In genomic region chr6:56746767-56747504, GRCh38 we compare ENCODE assay signal across 12 cellular contexts.
DNase-seq lines count a peak whose midpoint lies in the region; ATAC-seq and TF ChIP-seq lines count a peak whose summit lies in the region.
"Had no signal": no experiment of that assay in that cellular context is flagged by ENCODE, and none has a peak within 500 bp of the region (broad histone marks: within the 10 kb centered on the region; RNA-seq: fewer than 3 reads in every experiment).

No MANE protein-coding gene starts in this region.

- H3K9me3 ChIP-seq in skeletal muscle tissue (ENCODE audit: control insufficient read depth in 3 of 3, low read length in 3 of 3) (no peaks in the 10 kb centered on the region), ovary (no peaks in the 10 kb centered on the region)
- H3K9me3 ChIP-seq: thoracic aorta had no signal

- no peak for ATAC-seq in GM21723 (IDR thresholded peaks at IDR 0.05; ENCODE audit: unreplicated experiment)

- DNase-seq in NCI-H187 treated with DMSO at 0.1 percent for 48 hours (lab: John Stamatoyannopoulos, UW) (peak; percentile 2), NCI-H187 (lab: John Stamatoyannopoulos, UW) (no peak), NCI-H510A treated with DMSO at 0.1 percent for 48 hours (lab: John Stamatoyannopoulos, UW) (peak; percentile 72), glutamatergic neuron (no peak), ovary (no peak), SIG-M5 (lab: John Stamatoyannopoulos, UW) (no peak)
- DNase-seq: activated CD4-positive, alpha-beta T cell treated with anti-CD3 and anti-CD28 coated beads, Interleukin-2, amount 50 U/mL, for 48 hours; RPMI8226; stimulated activated CD4-positive, alpha-beta T cell treated with anti-CD3 and anti-CD28 coated beads, Interleukin-12 subunit alpha, Interleukin-12 subunit beta, amount 100 ng/mL, for 4 hours had no signal

- no peaks in the 10 kb centered on the region for H3K36me3 Mint-ChIP-seq in glutamatergic neuron (ENCODE audit: unreplicated experiment)

- intact Hi-C loops in ovary (cut with DNase I): no loop called here

- H3K27ac ChIP-seq in skeletal muscle tissue (ENCODE audit: low read depth, low read length) (peak overlapping the region; percentile 37), ovary (no peak overlapping the region)
- H3K27ac ChIP-seq: thoracic aorta had no signal

- H3K9me3 Mint-ChIP-seq in glutamatergic neuron (ENCODE audit: unreplicated experiment): peaks cover 8% of the 10 kb centered on the region

- peaks cover 20 to 30% (median 27%) of the 10 kb centered on the region in 3 donors for H3K4me1 ChIP-seq in skeletal muscle tissue (ENCODE audit: control insufficient read depth in 3 of 3, insufficient read depth in 3 of 3, low read length in 3 of 3)
- no peaks in the 10 kb centered on the region for H3K4me1 ChIP-seq in ovary (ENCODE audit: insufficient read depth)

- 94 to 97% (median 97%) methylated on average over 4 of the region's 4 CpGs for WGBS in ovary, 3 donors

- H3K27me3 Mint-ChIP-seq in glutamatergic neuron (ENCODE audit: unreplicated experiment): peaks cover 5% of the 10 kb centered on the region

- H3K27me3 ChIP-seq in skeletal muscle tissue (ENCODE audit: control insufficient read depth in 3 of 3, insufficient read depth in 3 of 3, low read length in 3 of 3) (no peaks in the 10 kb centered on the region), ovary (no peaks in the 10 kb centered on the region)

- H3K4me3 ChIP-seq in skeletal muscle tissue (ENCODE audit: low read length in 3 of 3) (no peak overlapping the region), ovary (no peak overlapping the region)
- H3K4me3 ChIP-seq: thoracic aorta had no signal

- peak overlapping the region; percentile 26 for H3K4me3 Mint-ChIP-seq in glutamatergic neuron (ENCODE audit: unreplicated experiment)

- no peak for TF ChIP-seq POLR2A in ovary (IDR thresholded peaks at IDR 0.05)

- H3K9ac ChIP-seq in skeletal muscle tissue (ENCODE audit: low read depth in 1 of 3, low read length in 3 of 3): no peak overlapping the region

- H3K4me1 Mint-ChIP-seq in glutamatergic neuron (ENCODE audit: low read depth, unreplicated experiment): peaks cover 63% of the 10 kb centered on the region

- TF ChIP-seq CTCF in glutamatergic neuron (IDR thresholded peaks at IDR 0.05; ENCODE audit: partially characterized antibody, unreplicated experiment) (no peak), ovary (IDR thresholded peaks at IDR 0.05) (no peak)

- no peaks in the 10 kb centered on the region for H3K36me3 ChIP-seq in skeletal muscle tissue (ENCODE audit: control insufficient read depth in 3 of 3, insufficient read depth in 3 of 3, low read length in 3 of 3)
- H3K36me3 ChIP-seq in ovary: no peaks in the 10 kb centered on the region
- H3K36me3 ChIP-seq: thoracic aorta had no signal

- peak overlapping the region; percentile 24 for H3K27ac Mint-ChIP-seq in glutamatergic neuron (ENCODE audit: unreplicated experiment)

- no peak for TF ChIP-seq EP300 in ovary (IDR thresholded peaks at IDR 0.05)

Comparison
In these comparisons a context has a peak if more than half of its experiments do, and no peak if none do; other contexts are left out.
1. DNase-seq: peak in NCI-H187 treated with DMSO at 0.1 percent for 48 hours (single experiment) and NCI-H510A treated with DMSO at 0.1 percent for 48 hours (single experiment); none in NCI-H187 (0 of 2), glutamatergic neuron (single experiment), ovary (0 of 5) and SIG-M5 (single experiment).